ENCODE assay signal across 16 cellular contexts in the genomic region with DNA sequence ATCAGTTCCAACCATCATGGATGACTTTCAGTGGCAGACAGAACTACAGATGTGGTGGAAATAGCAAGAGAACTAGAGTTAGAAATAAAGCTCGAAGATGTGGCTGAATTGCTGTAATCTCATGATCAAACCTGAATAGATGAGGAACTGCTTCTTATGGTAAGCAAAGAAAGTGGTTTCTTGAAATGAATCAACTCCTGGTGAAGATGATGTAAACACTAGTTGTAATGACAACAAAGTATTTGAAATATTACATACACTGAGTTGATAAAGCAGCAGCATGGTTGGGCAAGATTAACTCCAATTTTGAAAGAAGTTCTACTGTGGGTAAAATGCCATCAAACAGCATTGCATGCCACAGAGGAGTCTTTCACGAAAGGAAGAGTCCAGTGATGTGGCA.
DNase-seq lines count a peak whose midpoint lies in the region; ATAC-seq and TF ChIP-seq lines count a peak whose summit lies in the region.
"Had no signal": no experiment of that assay in that cellular context is flagged by ENCODE, and none has a peak within 500 bp of the region (broad histone marks: within the 10 kb centered on the region; RNA-seq: fewer than 3 reads in every experiment).

No MANE protein-coding gene starts in this region.

- no TSS peak for BruUV-seq in MCF 10A (replicated peaks; lab: Mats Ljungman, UMichigan)

- no peaks in the 10 kb centered on the region for H3K36me3 Mint-ChIP-seq in naive thymus-derived CD4-positive, alpha-beta T cell
- H3K36me3 Mint-ChIP-seq in MCF 10A (ENCODE audit: insufficient read depth, unreplicated experiment): no peaks in the 10 kb centered on the region
- H3K36me3 Mint-ChIP-seq: CD4-positive, CD25-positive, alpha-beta regulatory T cell had no signal

- no peaks in the 10 kb centered on the region for H3K9me3 ChIP-seq in psoas muscle
- H3K9me3 ChIP-seq in naive thymus-derived CD4-positive, alpha-beta T cell (ENCODE audit: control insufficient read depth in 2 of 3, low read length in 3 of 3): no peaks in the 10 kb centered on the region

- H3K27me3 ChIP-seq in psoas muscle (ENCODE audit: insufficient read depth in 3 of 3, low read length in 2 of 3): peaks cover 0 to 2% (median 0%) of the 10 kb centered on the region in 3 donors
- no peaks in the 10 kb centered on the region for H3K27me3 ChIP-seq in naive thymus-derived CD4-positive, alpha-beta T cell (ENCODE audit: control insufficient read depth in 2 of 2, insufficient read depth in 2 of 2, low read length in 2 of 2)

- H3K9me3 Mint-ChIP-seq in naive thymus-derived CD4-positive, alpha-beta T cell: peaks cover 0 to 5% (median 0%) of the 10 kb centered on the region in 11 donors
- no peaks in the 10 kb centered on the region for H3K9me3 Mint-ChIP-seq in MCF 10A (ENCODE audit: unreplicated experiment)
- H3K9me3 Mint-ChIP-seq: CD4-positive, CD25-positive, alpha-beta regulatory T cell; T-helper 1 cell treated with Interleukin-12 subunit alpha and Interleukin-12 subunit beta and Interleukin-4 antibody, amounts not matched to agents 30 μg/mL and 1 μg/mL, for 36 hours had no signal

- peaks cover 0 to 5% (median 0%) of the 10 kb centered on the region in 7 donors for H3K4me1 Mint-ChIP-seq in naive thymus-derived CD4-positive, alpha-beta T cell
- no peaks in the 10 kb centered on the region for H3K4me1 Mint-ChIP-seq in MCF 10A (ENCODE audit: insufficient read depth, unreplicated experiment)
- H3K4me1 Mint-ChIP-seq: CD4-positive, CD25-positive, alpha-beta regulatory T cell had no signal

- H3K4me1 ChIP-seq in psoas muscle: no peaks in the 10 kb centered on the region
- H3K4me1 ChIP-seq in naive thymus-derived CD4-positive, alpha-beta T cell (ENCODE audit: control insufficient read depth in 2 of 2, insufficient read depth in 2 of 2, low read length in 2 of 2): no peaks in the 10 kb centered on the region

- H3K27ac ChIP-seq in psoas muscle: no peak overlapping the region
- H3K27ac ChIP-seq in naive thymus-derived CD4-positive, alpha-beta T cell (ENCODE audit: low read depth, low read length): no peak overlapping the region

- WGBS in psoas muscle, 3 donors: 69 to 83% (median 78%) methylated on average over 2 of the region's 2 CpGs

- DNase-seq in GM04503 (ENCODE audit: low read depth): peak; percentile 3
- peak; percentile 55 for DNase-seq in amniotic epithelial cell (ENCODE audit: low read depth)
- DNase-seq in psoas muscle: no peak
- DNase-seq in naive thymus-derived CD4-positive, alpha-beta T cell: no peak
- DNase-seq in MCF 10A (ENCODE audit: unreplicated experiment): no peak
- DNase-seq: AML-193, Calu3, GOT3, NCI-H1048, NCI-H1694, SHP77 treated with DMSO at 0.1 percent for 48 hours had no signal

- CTCF ChIA-PET in naive thymus-derived CD4-positive, alpha-beta T cell (lab: Charles Lee): no interaction called here
- CTCF ChIA-PET in MCF 10A (lab: Yijun Ruan, JAX): interaction anchor here (1.0 kb wide), 1 partner anchor 26 kb away, joined by 3 read pairs; no protein-coding TSS in a partner anchor

- peak; percentile 45 for ATAC-seq in GM19035 (IDR thresholded peaks at IDR 0.05; ENCODE audit: unreplicated experiment)
- peak; percentile 74 for ATAC-seq in HG03378 (IDR thresholded peaks at IDR 0.05; ENCODE audit: unreplicated experiment)
- no peak for ATAC-seq in psoas muscle
- no peak for ATAC-seq in HG03460 (IDR thresholded peaks at IDR 0.05; ENCODE audit: unreplicated experiment)
- no peak for ATAC-seq in naive thymus-derived CD4-positive, alpha-beta T cell

- POLR2A ChIA-PET in naive thymus-derived CD4-positive, alpha-beta T cell (lab: Charles Lee): no interaction called here
- POLR2A ChIA-PET in MCF 10A (lab: Yijun Ruan, JAX): no interaction called here

- TF ChIP-seq CTCF in psoas muscle (IDR thresholded peaks at IDR 0.05) (no peak), MCF 10A (IDR thresholded peaks at IDR 0.05; ENCODE audit: unreplicated experiment) (no peak)

- H3K36me3 ChIP-seq in psoas muscle (ENCODE audit: insufficient read depth in 1 of 2, low read depth in 1 of 2): no peaks in the 10 kb centered on the region
- H3K36me3 ChIP-seq in naive thymus-derived CD4-positive, alpha-beta T cell (ENCODE audit: control insufficient read depth in 2 of 3, insufficient read depth in 3 of 3, low read length in 3 of 3): no peaks in the 10 kb centered on the region

- H3K27me3 Mint-ChIP-seq in naive thymus-derived CD4-positive, alpha-beta T cell: peaks cover 0 to 13% (median 5%) of the 10 kb centered on the region in 5 donors
- no peaks in the 10 kb centered on the region for H3K27me3 Mint-ChIP-seq in MCF 10A (ENCODE audit: insufficient read depth, unreplicated experiment)

- H3K4me3 Mint-ChIP-seq in naive thymus-derived CD4-positive, alpha-beta T cell: no peak overlapping the region
- no peak overlapping the region for H3K4me3 Mint-ChIP-seq in MCF 10A (ENCODE audit: unreplicated experiment)
- H3K4me3 Mint-ChIP-seq: CD4-positive, CD25-positive, alpha-beta regulatory T cell; T-helper 1 cell treated with Interleukin-12 subunit alpha and Interleukin-12 subunit beta and Interleukin-4 antibody, amounts not matched to agents 30 μg/mL and 1 μg/mL, for 36 hours had no signal

- no peak overlapping the region for H3K4me3 ChIP-seq in psoas muscle
- no peak overlapping the region for H3K4me3 ChIP-seq in naive thymus-derived CD4-positive, alpha-beta T cell (ENCODE audit: low read length)

- H3K27ac Mint-ChIP-seq in naive thymus-derived CD4-positive, alpha-beta T cell: no peak overlapping the region
- no peak overlapping the region for H3K27ac Mint-ChIP-seq in MCF 10A (ENCODE audit: low read depth, unreplicated experiment)
- H3K27ac Mint-ChIP-seq: T-helper 1 cell treated with Interleukin-12 subunit alpha and Interleukin-12 subunit beta and Interleukin-4 antibody, amounts not matched to agents 30 μg/mL and 1 μg/mL, for 36 hours had no signal

- intact Hi-C loops in psoas muscle (cut with DNase I): no loop called here
- intact Hi-C loops in naive thymus-derived CD4-positive, alpha-beta T cell (cut with micrococcal nuclease): no loop called here
- intact Hi-C loops in MCF 10A (cut with micrococcal nuclease): no loop called here

Comparison
In these comparisons a context has a peak if more than half of its experiments do, and no peak if none do; other contexts are left out.
1. DNase-seq: peak in GM04503 (single experiment) and amniotic epithelial cell (single experiment); none in psoas muscle (0 of 2), naive thymus-derived CD4-positive, alpha-beta T cell (0 of 9) and MCF 10A (single experiment).
2. ATAC-seq: peak in GM19035 (single experiment) and HG03378 (single experiment); none in psoas muscle (0 of 4), HG03460 (single experiment) and naive thymus-derived CD4-positive, alpha-beta T cell (single experiment).